Comparison of ENCODE assay signal across 27 cellular contexts in genomic region chr22:50229370-50229769, GRCh38.
"Had no signal": no experiment of that assay in that cellular context is flagged by ENCODE, and none has a peak within 500 bp of the region (broad histone marks: within the 10 kb centered on the region; RNA-seq: fewer than 3 reads in every experiment).

No MANE protein-coding gene starts in this region.

- H3K9me3 Mint-ChIP-seq: dendritic cell treated with granulocyte-macrophage colony-stimulating factor and Interleukin-4, amounts not matched to agents 40 ng/mL and 50 ng/mL, for 4 days; endodermal cell; nephron; stimulated activated naive CD8-positive, alpha-beta T cell treated with anti-CD3 and anti-CD28 coated beads, Interleukin-15, amount 100 ng/mL, for 72 hours had no signal

- H3K4me1 ChIP-seq: colonic mucosa, esophagus muscularis mucosa, foreskin keratinocyte, psoas muscle, spleen, suprapubic skin, transverse colon, vagina had no signal

- H3K4me3 Mint-ChIP-seq: dendritic cell treated with granulocyte-macrophage colony-stimulating factor and Interleukin-4, amounts not matched to agents 40 ng/mL and 50 ng/mL, for 4 days; endodermal cell; naive thymus-derived CD4-positive, alpha-beta T cell; nephron; stimulated activated naive CD8-positive, alpha-beta T cell treated with anti-CD3 and anti-CD28 coated beads, Interleukin-15, amount 100 ng/mL, for 72 hours had no signal

- ATAC-seq: foreskin keratinocyte; left lobe of liver; naive thymus-derived CD4-positive, alpha-beta T cell; psoas muscle; right cardiac atrium; stimulated activated naive CD8-positive, alpha-beta T cell treated with anti-CD3 and anti-CD28 coated beads, Interleukin-15, amount 100 ng/mL, for 72 hours had no signal

- DNase-seq: colonic mucosa; effector CD8-positive, alpha-beta T cell; endodermal cell; foreskin keratinocyte; kidney; mammary epithelial cell; mesendoderm; midbrain; naive thymus-derived CD4-positive, alpha-beta T cell; occipital lobe; ovary; posterior cingulate gyrus; spleen; stimulated activated CD4-positive, alpha-beta T cell treated with anti-CD3 and anti-CD28 coated beads, Interleukin-15, amount 100 ng/mL, for 24 hours; stimulated activated CD4-positive, alpha-beta T cell treated with anti-CD3 and anti-CD28 coated beads, Interleukin-2, amount 100 ng/mL, for 48 hours; stimulated activated naive CD4-positive, alpha-beta T cell; stimulated activated naive CD8-positive, alpha-beta T cell treated with anti-CD3 and anti-CD28 coated beads, Interleukin-15, amount 100 ng/mL, for 72 hours; transverse colon had no signal

- H3K9me3 ChIP-seq: colonic mucosa, esophagus muscularis mucosa, ovary, psoas muscle, spleen, suprapubic skin, transverse colon, vagina had no signal

- H3K27me3 ChIP-seq: colonic mucosa, esophagus muscularis mucosa, foreskin keratinocyte, ovary, spleen, suprapubic skin, transverse colon, vagina had no signal

- H3K27ac ChIP-seq: colonic mucosa, esophagus muscularis mucosa, foreskin keratinocyte, ovary, psoas muscle, skin epidermis, spleen, suprapubic skin, transverse colon, vagina had no signal

- H3K27ac Mint-ChIP-seq: dendritic cell treated with granulocyte-macrophage colony-stimulating factor and Interleukin-4, amounts not matched to agents 40 ng/mL and 50 ng/mL, for 4 days; endodermal cell; naive thymus-derived CD4-positive, alpha-beta T cell; nephron had no signal

- H3K4me1 Mint-ChIP-seq: endodermal cell, nephron had no signal

- H3K36me3 ChIP-seq: colonic mucosa, ovary had no signal

- H3K4me3 ChIP-seq: colonic mucosa, esophagus muscularis mucosa, ovary, psoas muscle, skin epidermis, spleen, suprapubic skin, transverse colon, vagina had no signal

- H3K27me3 Mint-ChIP-seq: dendritic cell treated with granulocyte-macrophage colony-stimulating factor and Interleukin-4, amounts not matched to agents 40 ng/mL and 50 ng/mL, for 4 days; naive thymus-derived CD4-positive, alpha-beta T cell; stimulated activated naive CD8-positive, alpha-beta T cell treated with anti-CD3 and anti-CD28 coated beads, Interleukin-15, amount 100 ng/mL, for 72 hours had no signal
